In genomic region chr6:154613137-154613676, GRCh38 we compare ENCODE assay signal across 9 cellular contexts.
DNase-seq lines count a peak whose midpoint lies in the region; TF ChIP-seq lines count a peak whose summit lies in the region.
"Had no signal": no experiment of that assay in that cellular context is flagged by ENCODE, and none has a peak within 500 bp of the region (broad histone marks: within the 10 kb centered on the region; RNA-seq: fewer than 3 reads in every experiment).

No MANE protein-coding gene starts in this region.

- H3K36me3 ChIP-seq in H7 (replicated peaks; ENCODE audit: control insufficient read depth, insufficient read depth, low read length), result no peaks in the 10 kb centered on the region
- H3K36me3 ChIP-seq: BE2C had no signal

- H3K27me3 ChIP-seq in H7 (ENCODE audit: control insufficient read depth, insufficient read depth, low read length), result no peaks in the 10 kb centered on the region
- H3K27me3 ChIP-seq: BE2C had no signal

- no peak for TF ChIP-seq CTCF in retinal pigment epithelial cell (conservative IDR thresholded peaks at IDR 0.05; ENCODE audit: low read depth, low read length)

- no peak overlapping the region for H3K4me3 ChIP-seq in retinal pigment epithelial cell (ENCODE audit: low read length)
- no peak overlapping the region for H3K4me3 ChIP-seq in H7 (ENCODE audit: insufficient read depth, low read depth, low read length)

- peak; percentile 14 to 43 for DNase-seq in SHP77 (lab: John Stamatoyannopoulos, UW)
- no peak for DNase-seq in SHP77 treated with DMSO at 0.1 percent for 48 hours (lab: John Stamatoyannopoulos, UW)
- peak; percentile 57 for DNase-seq in NCI-H2196 treated with DMSO at 0.1 percent for 48 hours (lab: John Stamatoyannopoulos, UW; ENCODE audit: unreplicated experiment)
- DNase-seq in dermis blood vessel endothelial cell, result peak; percentile 84
- peak; percentile 95 for DNase-seq in retinal pigment epithelial cell (ENCODE audit: low read depth)
- no peak for DNase-seq in H7
- DNase-seq in germinal center (ENCODE audit: low spot score), result no peak
- no peak for DNase-seq in activated effector memory CD4-positive, alpha-beta T cell treated with Interleukin-2 at 50 U/mL for 16 hours
- DNase-seq: BE2C had no signal

Comparison
In these comparisons a context has a peak if more than half of its experiments do, and no peak if none do; other contexts are left out.
1. DNase-seq: peak in SHP77 (2 of 2), NCI-H2196 treated with DMSO at 0.1 percent for 48 hours (single experiment), dermis blood vessel endothelial cell (single experiment) and retinal pigment epithelial cell (single experiment); none in SHP77 treated with DMSO at 0.1 percent for 48 hours (single experiment), H7 (single experiment), germinal center (single experiment) and activated effector memory CD4-positive, alpha-beta T cell treated with Interleukin-2 at 50 U/mL for 16 hours (single experiment).